In genomic region chr1:245749053-245749452, GRCh38 we compare ENCODE assay signal across 30 cellular contexts.
"Had no signal": no experiment of that assay in that cellular context is flagged by ENCODE, and none has a peak within 500 bp of the region (broad histone marks: within the 10 kb centered on the region; RNA-seq: fewer than 3 reads in every experiment).

No MANE protein-coding gene starts in this region.

- DNase-seq: activated CD4-positive, alpha-beta memory T cell treated with anti-CD3 and anti-CD28 coated beads, Interleukin-2, amount 10 ng/mL, durations not matched to agents 7 days and 5 days; activated CD4-positive, alpha-beta T cell treated with anti-CD3 and anti-CD28 coated beads for 1 hour; activated CD4-positive, alpha-beta T cell treated with anti-CD3 and anti-CD28 coated beads for 36 hours; activated CD4-positive, alpha-beta T cell treated with anti-CD3 and anti-CD28 coated beads for 48 hours; activated CD4-positive, alpha-beta T cell treated with anti-CD3 and anti-CD28 coated beads, Interleukin-2, amount 10 ng/mL, durations not matched to agents 7 days and 5 days; activated CD4-positive, alpha-beta T cell treated with anti-CD3 and anti-CD28 coated beads, Interleukin-2, amount 50 U/mL, for 48 hours; activated CD4-positive, CD25-positive, alpha-beta regulatory T cell; activated CD8-positive, alpha-beta memory T cell treated with anti-CD3 and anti-CD28 coated beads for 24 hours; activated CD8-positive, alpha-beta memory T cell treated with anti-CD3 and anti-CD28 coated beads, Interleukin-2, amount 10 ng/mL, durations not matched to agents 7 days and 5 days; activated CD8-positive, alpha-beta memory T cell treated with anti-CD3 and anti-CD28 coated beads, Interleukin-2, amount 50 U/mL, for 48 hours; activated CD8-positive, alpha-beta T cell treated with anti-CD3 and anti-CD28 coated beads, Interleukin-2, amount 10 ng/mL, durations not matched to agents 7 days and 5 days; activated effector memory CD4-positive, alpha-beta T cell treated with Interleukin-2 at 50 U/mL for 16 hours; activated gamma-delta T cell; activated naive CD4-positive, alpha-beta T cell treated with anti-CD3 and anti-CD28 coated beads, Interleukin-2, amount 10 ng/mL, durations not matched to agents 7 days and 5 days; activated naive CD4-positive, alpha-beta T cell treated with Interleukin-2 at 50 U/mL for 16 hours; activated naive CD8-positive, alpha-beta T cell treated with anti-CD3 and anti-CD28 coated beads, Interleukin-2, amount 10 ng/mL, durations not matched to agents 7 days and 5 days; activated naive CD8-positive, alpha-beta T cell treated with anti-CD3 and anti-CD28 coated beads, Interleukin-2, amount 50 U/mL, for 24 hours; activated T-cell treated with anti-CD3 and anti-CD28 coated beads, Interleukin-2, amount 50 U/mL, for 24 hours; activated T-cell treated with anti-CD3 and anti-CD28 coated beads, Interleukin-2, amount 50 U/mL, for 48 hours; amygdala; anterior cingulate cortex; caudate nucleus; cerebellar nuclear complex; T-cell; T-helper 17 cell; T1000; WERI-Rb-1 had no signal

- H3K4me3 ChIP-seq: ascending aorta, cardiac muscle cell had no signal

- H3K27ac ChIP-seq: ascending aorta, cardiac muscle cell, WERI-Rb-1 had no signal

- H3K27me3 ChIP-seq: ascending aorta, cardiac muscle cell had no signal

- H3K4me1 ChIP-seq: ascending aorta had no signal

- ATAC-seq: activated CD4-positive, alpha-beta T cell treated with anti-CD3 and anti-CD28 coated beads for 36 hours; activated CD4-positive, CD25-positive, alpha-beta regulatory T cell treated with anti-CD3 and anti-CD28 coated beads, Interleukin-2, amount 50 U/mL, for 24 hours; activated CD8-positive, alpha-beta memory T cell treated with anti-CD3 and anti-CD28 coated beads, Interleukin-2, amount 10 ng/mL, durations not matched to agents 7 days and 5 days; activated CD8-positive, alpha-beta T cell treated with anti-CD3 and anti-CD28 coated beads, Interleukin-2, amount 10 ng/mL, durations not matched to agents 7 days and 5 days; activated naive CD8-positive, alpha-beta T cell treated with anti-CD3 and anti-CD28 coated beads, Interleukin-2, amount 50 U/mL, for 24 hours; T-cell; T-helper 17 cell had no signal

- H3K36me3 ChIP-seq: cardiac muscle cell, WERI-Rb-1 had no signal
